Comparison of ENCODE assay signal across 7 cellular contexts in the genomic region with DNA sequence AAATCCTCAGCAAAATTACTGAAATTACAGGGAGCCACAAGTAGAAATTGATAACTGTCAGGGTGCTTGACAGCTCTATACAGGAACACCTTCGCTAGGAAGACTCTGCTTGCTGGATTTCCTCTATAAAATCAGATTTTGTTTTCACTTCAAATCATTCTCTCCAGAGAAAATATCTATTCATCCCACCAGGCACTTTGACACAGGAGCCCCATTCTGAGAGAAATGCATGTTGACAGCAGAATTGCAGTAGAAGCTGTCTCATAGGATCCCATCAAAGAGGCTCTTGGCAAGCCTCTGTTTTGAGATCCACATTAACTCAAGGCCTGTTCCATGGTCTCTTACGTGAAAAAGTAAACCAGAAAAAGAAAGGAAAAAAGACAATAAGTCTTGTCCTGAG.
"Had no signal": no experiment of that assay in that cellular context is flagged by ENCODE, and none has a peak within 500 bp of the region (broad histone marks: within the 10 kb centered on the region; RNA-seq: fewer than 3 reads in every experiment).

No MANE protein-coding gene starts in this region.

- FAIRE-seq: H1, H54, K562 had no signal

- H3K4me3 ChIP-seq: GM23248, K562 had no signal

- H3K27ac ChIP-seq: GM23248 had no signal

- DNase-seq: GM23248, H9, HCEC 1CT, IMR-90 had no signal

- ATAC-seq: K562 had no signal
